8 cellular contexts compared by ENCODE assay signal in the genomic region with DNA sequence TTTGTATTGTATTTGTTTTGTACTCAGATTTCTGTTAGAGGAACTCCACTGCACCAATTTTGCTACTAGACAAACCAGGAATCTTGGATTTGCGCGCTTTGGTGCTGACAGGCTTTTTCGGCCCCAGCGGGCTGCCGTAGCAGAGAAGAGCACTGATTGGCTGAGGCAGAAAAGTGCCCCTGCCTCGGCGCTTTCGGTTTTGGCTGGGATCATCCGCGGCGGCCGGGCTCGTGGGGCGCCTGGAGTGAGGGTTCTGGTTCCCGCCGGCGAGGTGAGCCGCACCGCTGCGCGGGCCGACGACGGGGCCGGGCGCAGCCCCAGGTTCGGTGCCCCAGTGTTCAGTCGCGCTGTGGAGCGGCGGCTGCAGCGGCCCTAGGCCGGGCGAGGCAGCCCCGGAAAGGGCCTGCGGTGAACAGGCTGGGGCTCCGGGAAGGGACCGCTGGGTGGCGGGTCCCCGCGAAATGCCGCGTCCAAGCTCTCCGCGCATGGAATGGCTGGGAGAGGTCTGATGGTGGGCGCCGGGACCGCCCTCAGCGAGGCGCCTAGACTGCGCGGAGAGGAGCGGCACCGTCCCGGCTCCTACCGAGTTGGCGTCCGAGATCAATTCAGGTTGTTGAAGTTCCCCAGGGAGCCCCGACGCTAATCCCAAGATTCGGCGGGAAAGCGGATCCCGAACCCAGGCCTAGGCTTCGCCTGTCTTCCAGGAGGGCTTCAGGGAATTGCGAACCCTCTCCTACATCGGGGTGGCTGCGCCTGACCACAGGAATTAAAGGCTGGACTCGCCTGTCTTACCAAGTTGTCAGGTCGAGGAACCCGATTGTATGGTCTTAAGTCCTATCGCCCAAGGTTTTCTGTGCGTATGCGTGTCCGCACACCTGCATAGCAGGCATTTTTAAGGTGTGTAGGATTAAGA. TPM values are rescaled to one million over a fixed set of nuclear protein-coding genes. Genes with fewer than 3 reads are reported as not detected.
DNase-seq lines count a peak whose midpoint lies in the region; ATAC-seq and TF ChIP-seq lines count a peak whose summit lies in the region.

Gene LSM6, plus strand, starts transcription at position 178 of the 913 bp plus-strand sequence. CDS start 7,204 bp downstream, outside the sequence.

- H3K4me2 ChIP-seq in Karpas-422 (ENCODE audit: low read depth, low read length, poor library complexity, severe bottlenecking) (peak within 1 kb of the TSS; percentile 85), neuronal stem cell (ENCODE audit: insufficient read depth, low read length, poor library complexity, severe bottlenecking) (peak within 1 kb of the TSS; percentile 75)

- H2BK5ac ChIP-seq in neuronal stem cell (ENCODE audit: low read length) = no peak within 1 kb of the TSS

- H3K23ac ChIP-seq in neuronal stem cell (ENCODE audit: low read depth, low read length, poor library complexity) = peak within 1 kb of the TSS; percentile 80

- H3K9me2 ChIP-seq in Karpas-422 (replicated peaks; ENCODE audit: insufficient read depth, low read length) = no peaks in the 10 kb centered on the region

- no peak within 1 kb of the TSS for H2BK15ac ChIP-seq in neuronal stem cell (ENCODE audit: low read length)

- H3K9ac ChIP-seq in Karpas-422 (ENCODE audit: low read length) = peak within 1 kb of the TSS; percentile 89
- H3K9ac ChIP-seq in neuronal stem cell (ENCODE audit: low read depth, low read length, poor library complexity) = peak within 1 kb of the TSS; percentile 90

- H2BK12ac ChIP-seq in neuronal stem cell (ENCODE audit: low read length) = no peak within 1 kb of the TSS

- peaks cover 3% of the 10 kb centered on the region for H3K79me1 ChIP-seq in neuronal stem cell (ENCODE audit: low read depth, low read length)

- no peak within 1 kb of the TSS for H4K91ac ChIP-seq in neuronal stem cell (ENCODE audit: low read depth, low read length, poor library complexity)

- no peak within 1 kb of the TSS for H4K8ac ChIP-seq in neuronal stem cell (ENCODE audit: low read depth, low read length)

- ATAC-seq in GM21786 (IDR thresholded peaks at IDR 0.05; ENCODE audit: unreplicated experiment) (peak; percentile 85), foreskin keratinocyte (peak; percentile 84)

- DNase-seq in ELR (ENCODE audit: low read depth) (peak; percentile 88), Karpas-422 (peak; percentile 95), SJCRH30 (peak; percentile 79 to 87), foreskin keratinocyte (peak; percentile 67 to 80), neuronal stem cell (ENCODE audit: low spot score) (peak; percentile 58)
- DNase-seq in activated gamma-delta T cell treated with anti-CD3 and anti-CD28 coated beads, Interleukin-2, amount 50 U/mL, for 16 hours (ENCODE audit: low read depth) = peak; percentile 72

- no peak within 1 kb of the TSS for H2BK120ac ChIP-seq in neuronal stem cell (ENCODE audit: low read depth, low read length)

- peak within 1 kb of the TSS; percentile 98 for H2AFZ ChIP-seq in Karpas-422 (ENCODE audit: low read length)
- peak within 1 kb of the TSS; percentile 96 for H2AFZ ChIP-seq in neuronal stem cell (ENCODE audit: low read length)

- H3K4ac ChIP-seq in neuronal stem cell (ENCODE audit: low read length) = no peak within 1 kb of the TSS

- H3K79me2 ChIP-seq in Karpas-422 (ENCODE audit: low read length) = peaks cover 59% of the 10 kb centered on the region

- H3K9me3 ChIP-seq in Karpas-422 (ENCODE audit: low read length) (no peaks in the 10 kb centered on the region), SJCRH30 (replicated peaks) (no peaks in the 10 kb centered on the region), neuronal stem cell (replicated peaks in 1 of 2; ENCODE audit: control insufficient read depth in 2 of 2, insufficient read depth in 1 of 2, low read depth in 1 of 2, low read length in 2 of 2) (no peaks in the 10 kb centered on the region)

- H4K20me1 ChIP-seq in Karpas-422 (ENCODE audit: insufficient read depth, low read depth, low read length) = peaks cover 16% of the 10 kb centered on the region; the same call in 1 of the 2 replicates

- peaks cover 10% of the 10 kb centered on the region for H3K36me3 ChIP-seq in Karpas-422 (ENCODE audit: insufficient read depth, low read length)
- H3K36me3 ChIP-seq in SJCRH30 = no peaks in the 10 kb centered on the region
- peaks cover 2 to 27% of the 10 kb centered on the region in 2 donors for H3K36me3 ChIP-seq in neuronal stem cell (replicated peaks in 1 of 2; ENCODE audit: control insufficient read depth in 2 of 2, insufficient read depth in 2 of 2, low read length in 2 of 2)

- no peak for TF ChIP-seq CTCF in foreskin keratinocyte (conservative IDR thresholded peaks at IDR 0.05)
- TF ChIP-seq CTCF in subcutaneous adipose tissue (IDR thresholded peaks at IDR 0.05; ENCODE audit: low read depth) = no peak

- H3K4me1 ChIP-seq in Karpas-422 (ENCODE audit: low read length) = peaks cover 52% of the 10 kb centered on the region
- H3K4me1 ChIP-seq in SJCRH30 = no peaks in the 10 kb centered on the region
- H3K4me1 ChIP-seq in foreskin keratinocyte = peaks cover 10% of the 10 kb centered on the region
- H3K4me1 ChIP-seq in neuronal stem cell (ENCODE audit: control insufficient read depth in 2 of 2, insufficient read depth in 1 of 2, low read depth in 1 of 2, low read length in 2 of 2) = peaks cover 4 to 7% of the 10 kb centered on the region in 2 donors

- H3K27me3 ChIP-seq in Karpas-422 (ENCODE audit: low read length) = no peaks in the 10 kb centered on the region
- no peaks in the 10 kb centered on the region for H3K27me3 ChIP-seq in SJCRH30
- H3K27me3 ChIP-seq in foreskin keratinocyte = no peaks in the 10 kb centered on the region
- no peaks in the 10 kb centered on the region for H3K27me3 ChIP-seq in neuronal stem cell (ENCODE audit: control insufficient read depth in 3 of 3, insufficient read depth in 3 of 3, low read depth in 1 of 3, low read length in 3 of 3)

- H3K27ac ChIP-seq in Karpas-422 (ENCODE audit: low read length) = peak within 1 kb of the TSS; percentile 48
- peak within 1 kb of the TSS; percentile 91 for H3K27ac ChIP-seq in SJCRH30
- H3K27ac ChIP-seq in foreskin keratinocyte = peak within 1 kb of the TSS; percentile 84
- peak within 1 kb of the TSS; percentile 70 for H3K27ac ChIP-seq in neuronal stem cell (replicated peaks; ENCODE audit: low read length)

- H3K4me3 ChIP-seq in Karpas-422 (ENCODE audit: low read length) (peak within 1 kb of the TSS; percentile 78), SJCRH30 (peak within 1 kb of the TSS; percentile 96), neuronal stem cell (ENCODE audit: low read length in 2 of 2) (peak within 1 kb of the TSS; percentile 69 to 99)

- WGBS in neuronal stem cell (ENCODE audit: extremely low coverage in 2 of 2, insufficient read length in 2 of 2, insufficient replicate concordance in 1 of 2), 2 donors = no CpG with 5 or more reads among the region's 75 CpGs

- peak within 1 kb of the TSS; percentile 71 for H3K14ac ChIP-seq in neuronal stem cell (ENCODE audit: low read length)

- peak within 1 kb of the TSS; percentile 97 for H3K18ac ChIP-seq in neuronal stem cell (ENCODE audit: low read length)

- peak within 1 kb of the TSS; percentile 56 for H2AK5ac ChIP-seq in neuronal stem cell (ENCODE audit: low read depth, low read length)

RNA-seq across cellular contexts. Expression of gene LSM6, which starts in this region (rescaled TPM):
- total RNA-seq in Karpas-422 (2014; rRNA removed; shearing (Covaris generic); ENCODE audit: low replicate concordance) = 238 and 321 TPM in 2 replicates
- total RNA-seq in SJCRH30 (2014; rRNA removed; shearing (Covaris generic)) = 66.7 and 79.6 TPM in 2 replicates
- total RNA-seq in foreskin keratinocyte = 45.8 and 56.4 TPM in 2 replicates
- polyA plus RNA-seq in foreskin keratinocyte = 61.4 and 76.8 TPM in 2 replicates
- polyA plus RNA-seq in neuronal stem cell (2013, experiment 1 of 2) = 63.8 TPM
- 70.0 TPM for polyA plus RNA-seq in neuronal stem cell (2013, experiment 2 of 2)
- total RNA-seq in subcutaneous adipose tissue = 10 to 100 TPM; 46.7 to 59.7 (median 49.7) TPM

Comparison
In these comparisons a context has a peak if more than half of its experiments do, and no peak if none do; other contexts are left out.
1. Peak in every context shown above with its lines: DNase-seq, ATAC-seq, H3K4me3 ChIP-seq and H3K27ac ChIP-seq.